6 cellular contexts compared by ENCODE assay signal in genomic region chr1:213249395-213249794, GRCh38.
"Had no signal": no experiment of that assay in that cellular context is flagged by ENCODE, and none has a peak within 500 bp of the region (broad histone marks: within the 10 kb centered on the region; RNA-seq: fewer than 3 reads in every experiment).

No MANE protein-coding gene starts in this region.

- ATAC-seq: HepG2 had no signal

- DNase-seq: IMR-90, KBM-7 had no signal

- FAIRE-seq: HepG2, HTR-8/SVneo had no signal

- H3K27me3 Mint-ChIP-seq: IgD-negative memory B cell had no signal

- H3K4me3 Mint-ChIP-seq: IgD-negative memory B cell had no signal

- H3K9me3 Mint-ChIP-seq: IgD-negative memory B cell had no signal

- H3K27ac Mint-ChIP-seq: IgD-negative memory B cell had no signal

- H3K27ac ChIP-seq: HL-60 had no signal
